In genomic region chrY:7041983-7042382, GRCh38 we compare ENCODE assay signal across 8 cellular contexts.
"Had no signal": no experiment of that assay in that cellular context is flagged by ENCODE, and none has a peak within 500 bp of the region (broad histone marks: within the 10 kb centered on the region; RNA-seq: fewer than 3 reads in every experiment).

No MANE protein-coding gene starts in this region.

- H3K4me3 ChIP-seq: GM12878 had no signal

- DNase-seq: GDM1, GF-D8 had no signal

- ATAC-seq: GM12878 had no signal

- FAIRE-seq: G401.6, GM12878, GM12891, GM12892, GM18507, GM19239 had no signal
